ENCODE assay signal across 18 cellular contexts in the genomic region with DNA sequence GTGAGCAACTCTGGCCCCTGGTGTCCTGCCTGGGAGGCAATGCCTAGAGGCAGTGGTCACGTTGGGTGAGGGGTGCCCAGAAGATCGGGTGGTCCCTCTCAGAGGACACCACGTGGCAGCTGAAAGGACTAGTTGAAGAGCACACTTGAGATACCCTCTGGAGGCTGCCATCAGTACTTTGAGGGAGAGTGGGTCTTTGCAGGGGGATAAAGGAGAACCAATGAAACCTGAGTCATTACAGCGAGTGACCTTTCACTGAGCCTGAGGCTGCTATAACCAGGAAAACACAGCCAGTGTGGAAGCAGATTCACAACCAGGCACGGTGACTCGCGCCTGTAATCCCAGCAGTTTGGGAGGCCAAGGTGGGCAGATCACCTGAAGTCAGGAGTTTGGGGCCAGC. TPM values are rescaled to one million over a fixed set of nuclear protein-coding genes. Genes with fewer than 3 reads are reported as not detected.
DNase-seq lines count a peak whose midpoint lies in the region; ATAC-seq and TF ChIP-seq lines count a peak whose summit lies in the region.
"Had no signal": no experiment of that assay in that cellular context is flagged by ENCODE, and none has a peak within 500 bp of the region (broad histone marks: within the 10 kb centered on the region; RNA-seq: fewer than 3 reads in every experiment).

No MANE protein-coding gene starts in this region.

- intact Hi-C loops in PC-3 (cut with micrococcal nuclease): no loop called here

- CTCF ChIA-PET in PC-3 (lab: Charles Lee): no interaction called here

- H3K36me3 ChIP-seq in PC-3 (ENCODE audit: low read depth, low read length) (no peaks in the 10 kb centered on the region), upper lobe of left lung (no peaks in the 10 kb centered on the region)

- TF ChIP-seq POLR2A in upper lobe of left lung (IDR thresholded peaks at IDR 0.05): no peak

- peaks cover 12% of the 10 kb centered on the region; the same call in 1 of the 2 replicates for H3K4me1 ChIP-seq in PC-3 (ENCODE audit: insufficient read depth, low read length)
- H3K4me1 ChIP-seq in upper lobe of left lung: peaks cover 46 to 56% (median 50%) of the 10 kb centered on the region in 4 donors

- no peaks in the 10 kb centered on the region for H3K9me2 ChIP-seq in PC-3 (replicated peaks; ENCODE audit: low read length)

- H3K27me3 ChIP-seq in PC-3 (ENCODE audit: low read length) (no peaks in the 10 kb centered on the region), upper lobe of left lung (no peaks in the 10 kb centered on the region)

- 66 to 89% methylated on average over 6 to 7 of the region's 7 CpGs for WGBS in upper lobe of left lung, 2 donors

- ATAC-seq in PC-3 (peak; percentile 27; the same call in 1 of the 2 replicates), upper lobe of left lung (ENCODE audit: low FRiP score in 2 of 2) (no peak), GM19452 (IDR thresholded peaks at IDR 0.05; ENCODE audit: unreplicated experiment) (no peak)
- ATAC-seq: Panc1, Right ventricle myocardium inferior had no signal

- H2AFZ ChIP-seq in PC-3 (ENCODE audit: low read length): no peak overlapping the region

- H3K79me2 ChIP-seq in PC-3 (ENCODE audit: low read length): no peaks in the 10 kb centered on the region

- TF ChIP-seq CTCF in PC-3 (conservative IDR thresholded peaks at IDR 0.05; ENCODE audit: low read depth, low read length) (no peak), upper lobe of left lung (IDR thresholded peaks at IDR 0.05) (no peak)

- no peaks in the 10 kb centered on the region for H4K20me1 ChIP-seq in PC-3 (ENCODE audit: low read length)

- BruUV-seq in PC-3 (replicated peaks; lab: Mats Ljungman, UMichigan): no TSS peak

- DNase-seq in NCI-H1092 treated with DMSO at 0.1 percent for 48 hours (lab: John Stamatoyannopoulos, UW): peak; percentile 43
- DNase-seq in NCI-H1092 (lab: John Stamatoyannopoulos, UW): no peak
- DNase-seq in PC-3: peak; percentile 61
- peak; percentile 79 for DNase-seq in islet precursor cell
- no peak for DNase-seq in upper lobe of left lung
- DNase-seq in stimulated activated CD4-positive, alpha-beta T cell treated with anti-CD3 and anti-CD28 coated beads, Interleukin-4, amount 100 ng/mL, for 24 hours: no peak
- no peak for DNase-seq in T-helper 2 cell
- DNase-seq: DMS153, EL, HCEC 1CT, NCI-H146, NCI-H2107 had no signal

- H3F3A ChIP-seq in PC-3 (ENCODE audit: low read length, unreplicated experiment): no peaks in the 10 kb centered on the region

- H3K9ac ChIP-seq in PC-3 (ENCODE audit: low read length): no peak overlapping the region

- H3K4me2 ChIP-seq in PC-3 (ENCODE audit: low read length): no peak overlapping the region

- TF ChIP-seq EP300 in upper lobe of left lung (IDR thresholded peaks at IDR 0.05): no peak

- H3K4me3 ChIP-seq in PC-3 (ENCODE audit: low read length): no peak overlapping the region
- no peak overlapping the region for H3K4me3 ChIP-seq in upper lobe of left lung

- H3K27ac ChIP-seq in PC-3 (ENCODE audit: low read length) (no peak overlapping the region), upper lobe of left lung (peak overlapping the region in 3 of 4 donors; percentile 43 to 85 (median 74))
- H3K27ac ChIP-seq: 22Rv1, C4-2B had no signal

- POLR2A ChIA-PET in PC-3 (lab: Charles Lee; ENCODE audit: unreplicated experiment): no interaction called here

- no peaks in the 10 kb centered on the region for H3K9me3 ChIP-seq in PC-3 (ENCODE audit: low read length)
- no peaks in the 10 kb centered on the region for H3K9me3 ChIP-seq in upper lobe of left lung

RNA-seq across cellular contexts. Expression of gene CA4, which starts 18.9 kb away (rescaled TPM):
- total RNA-seq in PC-3 (2014; rRNA removed) (not detected in 2 replicates), upper lobe of left lung (100 to 1,000 TPM in 1 of 6 donors, 10 to 100 TPM in 4, 1 to 10 TPM in 1; 7.3 to 102 (median 45.5) TPM)
- total RNA-seq: HT1080 had no signal

Comparison
In these comparisons a context has a peak if more than half of its experiments do, and no peak if none do; other contexts are left out.
1. DNase-seq: peak in NCI-H1092 treated with DMSO at 0.1 percent for 48 hours (single experiment), PC-3 (single experiment) and islet precursor cell (single experiment); none in NCI-H1092 (single experiment), upper lobe of left lung (0 of 2), stimulated activated CD4-positive, alpha-beta T cell treated with anti-CD3 and anti-CD28 coated beads, Interleukin-4, amount 100 ng/mL, for 24 hours (single experiment) and T-helper 2 cell (0 of 5).